23 cellular contexts compared by ENCODE assay signal in the genomic region with DNA sequence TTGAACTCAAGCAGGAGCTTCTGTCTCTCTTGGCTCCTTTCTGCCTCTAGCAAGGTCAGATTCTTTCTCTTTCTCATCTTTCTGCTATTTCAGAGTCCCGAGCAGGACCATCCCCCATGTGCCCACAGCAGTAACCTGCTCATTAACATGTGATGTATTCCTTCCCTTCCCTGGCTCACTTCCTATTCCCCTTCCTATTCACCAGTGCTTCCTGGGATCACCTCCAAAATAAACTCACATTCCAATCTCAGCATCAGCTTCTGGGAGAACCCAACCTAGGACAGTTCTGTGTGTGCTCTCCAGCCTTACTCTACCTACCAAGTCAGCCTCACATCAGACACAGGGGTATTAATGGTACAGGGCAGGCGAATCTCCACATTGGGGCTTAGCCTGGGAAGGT.
"Had no signal": no experiment of that assay in that cellular context is flagged by ENCODE, and none has a peak within 500 bp of the region (broad histone marks: within the 10 kb centered on the region; RNA-seq: fewer than 3 reads in every experiment).

No MANE protein-coding gene starts in this region.

- H3K27me3 Mint-ChIP-seq: activated naive CD8-positive, alpha-beta T cell treated with anti-CD3 and anti-CD28 coated beads, Interleukin-2, amount 50 U/mL, for 24 hours had no signal

- H3K4me3 Mint-ChIP-seq: activated CD8-positive, alpha-beta T cell treated with anti-CD3 and anti-CD28 coated beads, Interleukin-2, amount 10 ng/mL, durations not matched to agents 7 days and 5 days; activated naive CD8-positive, alpha-beta T cell treated with anti-CD3 and anti-CD28 coated beads, Interleukin-2, amount 50 U/mL, for 24 hours; activated T-helper 1 cell treated with anti-CD3 and anti-CD28 coated beads, Interleukin-12 subunit alpha, Interleukin-12 subunit beta, Interleukin-2, Interleukin-4 antibody, amounts not matched to agents 30 ng/mL and 10 ng/mL and 1 ng/mL, durations not matched to agents 14 hours and 24 hours and 36 hours; immature natural killer cell; T-helper 2 cell treated with Interferon-gamma antibody and Interleukin-4, amounts not matched to agents 5 μg/mL and 100 μg/mL, for 36 hours; type B pancreatic cell had no signal

- H3K27me3 ChIP-seq: brain microvascular endothelial cell, testis, vagina had no signal

- H3K4me1 ChIP-seq: left ventricle myocardium inferior, testis, vagina had no signal

- H3K27ac ChIP-seq: brain microvascular endothelial cell, left ventricle myocardium inferior, testis, vagina had no signal

- DNase-seq: activated CD4-positive, alpha-beta T cell treated with anti-CD3 and anti-CD28 coated beads for 1 hour; activated CD4-positive, alpha-beta T cell treated with anti-CD3 and anti-CD28 coated beads, Interleukin-2, amount 50 U/mL, for 1 hour; activated CD8-positive, alpha-beta T cell treated with anti-CD3 and anti-CD28 coated beads, Interleukin-2, amount 10 ng/mL, durations not matched to agents 7 days and 5 days; activated gamma-delta T cell; activated naive CD4-positive, alpha-beta T cell treated with anti-CD3 and anti-CD28 coated beads, Interleukin-2, amount 50 U/mL, for 16 hours; activated naive CD8-positive, alpha-beta T cell treated with anti-CD3 and anti-CD28 coated beads, Interleukin-2, amount 50 U/mL, for 24 hours; brain microvascular endothelial cell; central memory CD4-positive, alpha-beta T cell; dermis blood vessel endothelial cell; effector CD8-positive, alpha-beta T cell; erythroblast; foreskin fibroblast; immature natural killer cell; left ventricle myocardium inferior; mucosa of descending colon; retina; stimulated activated CD4-positive, alpha-beta T cell treated with anti-CD3 and anti-CD28 coated beads, Interleukin-4, amount 100 ng/mL, for 1 hour; stimulated activated naive CD4-positive, alpha-beta T cell; testis had no signal

- H3K4me1 Mint-ChIP-seq: activated naive CD8-positive, alpha-beta T cell treated with anti-CD3 and anti-CD28 coated beads, Interleukin-2, amount 50 U/mL, for 24 hours; immature natural killer cell had no signal

- H3K36me3 ChIP-seq: brain microvascular endothelial cell, left ventricle myocardium inferior, vagina had no signal

- H3K36me3 Mint-ChIP-seq: immature natural killer cell, type B pancreatic cell had no signal

- H3K9me3 ChIP-seq: mucosa of descending colon, testis, vagina had no signal

- H3K4me3 ChIP-seq: left ventricle myocardium inferior, mucosa of descending colon, testis, vagina had no signal

- H3K27ac Mint-ChIP-seq: activated CD8-positive, alpha-beta T cell treated with anti-CD3 and anti-CD28 coated beads, Interleukin-2, amount 10 ng/mL, durations not matched to agents 7 days and 5 days; activated naive CD8-positive, alpha-beta T cell treated with anti-CD3 and anti-CD28 coated beads, Interleukin-2, amount 50 U/mL, for 24 hours; activated T-helper 1 cell treated with anti-CD3 and anti-CD28 coated beads, Interleukin-12 subunit alpha, Interleukin-12 subunit beta, Interleukin-2, Interleukin-4 antibody, amounts not matched to agents 30 ng/mL and 10 ng/mL and 1 ng/mL, durations not matched to agents 14 hours and 24 hours and 36 hours; immature natural killer cell; T-helper 2 cell treated with Interferon-gamma antibody and Interleukin-4, amounts not matched to agents 5 μg/mL and 100 μg/mL, for 36 hours; type B pancreatic cell had no signal
